In genomic region chr4:20351360-20352171, GRCh38 we compare ENCODE assay signal across 18 cellular contexts.
"Had no signal": no experiment of that assay in that cellular context is flagged by ENCODE, and none has a peak within 500 bp of the region (broad histone marks: within the 10 kb centered on the region; RNA-seq: fewer than 3 reads in every experiment).

No MANE protein-coding gene starts in this region.

- H3K27me3 ChIP-seq: neutrophil, testis, tibial nerve, upper lobe of right lung, vagina had no signal

- ATAC-seq: left lobe of liver; natural killer cell; sciatic nerve; stimulated activated naive B cell treated with anti-CD40 and anti-IgM and Interleukin-4, amounts not matched to agents 10 μg/mL and 1 μg/mL and 100 μg/mL, for 72 hours; stimulated activated naive CD8-positive, alpha-beta T cell treated with anti-CD3 and anti-CD28 coated beads, Interleukin-15, amount 100 ng/mL, for 72 hours; upper lobe of right lung had no signal

- H3K36me3 ChIP-seq: neutrophil, tibial nerve, upper lobe of right lung, vagina had no signal

- DNase-seq: effector CD4-positive, alpha-beta T cell; islet precursor cell; mammary epithelial cell; natural killer cell; posterior cingulate gyrus; stimulated activated CD4-positive, alpha-beta T cell treated with anti-CD3 and anti-CD28 coated beads, Interleukin-2, amount 100 ng/mL, for 24 hours; stimulated activated CD4-positive, alpha-beta T cell treated with anti-CD3 and anti-CD28 coated beads, Interleukin-4, amount 100 ng/mL, for 4 hours; stimulated activated naive B cell treated with anti-CD40 and anti-IgM and Interleukin-4, amounts not matched to agents 10 μg/mL and 1 μg/mL and 100 μg/mL, for 72 hours; stimulated activated naive CD8-positive, alpha-beta T cell treated with anti-CD3 and anti-CD28 coated beads, Interleukin-15, amount 100 ng/mL, for 72 hours; testis; upper lobe of right lung had no signal

- H3K4me1 ChIP-seq: testis, upper lobe of right lung, vagina had no signal

- H3K27ac ChIP-seq: coronary artery, neutrophil, skin epidermis, testis, tibial nerve, upper lobe of right lung, vagina had no signal

- H3K4me3 ChIP-seq: coronary artery, skin epidermis, testis, tibial nerve, upper lobe of right lung, vagina had no signal
